In the genomic region with DNA sequence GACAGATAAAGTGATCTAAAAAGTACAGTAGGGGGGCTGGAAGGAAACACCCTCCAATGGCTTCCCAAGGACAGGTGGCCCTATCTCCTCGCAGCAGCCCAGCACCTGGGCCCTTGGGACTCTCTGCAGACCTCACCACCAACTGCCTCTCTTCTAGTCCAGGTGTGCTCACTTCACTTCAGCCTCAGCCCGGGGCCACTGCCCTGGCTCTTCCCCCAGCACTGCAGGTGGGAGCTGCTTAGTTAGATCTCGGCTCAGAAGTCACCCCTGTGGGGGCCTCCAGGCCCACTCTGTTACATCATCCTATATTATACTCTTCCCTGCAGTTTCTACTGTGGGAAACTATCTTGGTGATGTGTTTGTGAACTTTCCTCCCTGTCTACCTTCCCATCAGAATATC, we compare ENCODE assay signal across 9 cellular contexts. TPM values are rescaled to one million over a fixed set of nuclear protein-coding genes. Genes with fewer than 3 reads are reported as not detected.
DNase-seq lines count a peak whose midpoint lies in the region; ATAC-seq and TF ChIP-seq lines count a peak whose summit lies in the region.
"Had no signal": no experiment of that assay in that cellular context is flagged by ENCODE, and none has a peak within 500 bp of the region (broad histone marks: within the 10 kb centered on the region; RNA-seq: fewer than 3 reads in every experiment).

No MANE protein-coding gene starts in this region.

- peaks cover 43% of the 10 kb centered on the region for H3K27me3 Mint-ChIP-seq in activated CD4-positive, alpha-beta T cell treated with anti-CD3 and anti-CD28 coated beads, Interleukin-2, amount 10 ng/mL, durations not matched to agents 7 days and 5 days

- no peak for TF ChIP-seq EP300 in tibial nerve (IDR thresholded peaks at IDR 0.05)

- H3K27ac ChIP-seq in breast epithelium (peak overlapping the region; percentile 90 to 97), mesodermal cell (ENCODE audit: low read depth, low read length, severe bottlenecking) (peak overlapping the region; percentile 51), tibial nerve (peak overlapping the region; percentile 94 to 100 (median 98))

- no peaks in the 10 kb centered on the region for H3K9me3 Mint-ChIP-seq in activated CD4-positive, alpha-beta T cell treated with anti-CD3 and anti-CD28 coated beads, Interleukin-2, amount 10 ng/mL, durations not matched to agents 7 days and 5 days

- ATAC-seq in GM21528 (IDR thresholded peaks at IDR 0.05; ENCODE audit: low FRiP score, unreplicated experiment), result no peak

- peaks cover 12% of the 10 kb centered on the region for H3K4me1 Mint-ChIP-seq in activated CD4-positive, alpha-beta T cell treated with anti-CD3 and anti-CD28 coated beads, Interleukin-2, amount 10 ng/mL, durations not matched to agents 7 days and 5 days

- peak overlapping the region; percentile 73 to 89 (median 82) for H3K4me3 ChIP-seq in breast epithelium
- H3K4me3 ChIP-seq in mesodermal cell (ENCODE audit: extremely low read depth, insufficient read depth, low read length, poor library complexity, severe bottlenecking), result no peak overlapping the region
- H3K4me3 ChIP-seq in tibial nerve, result peak overlapping the region; percentile 28 to 97 (median 46)

- H3K27ac Mint-ChIP-seq in activated CD4-positive, alpha-beta T cell treated with anti-CD3 and anti-CD28 coated beads, Interleukin-2, amount 10 ng/mL, durations not matched to agents 7 days and 5 days, result no peak overlapping the region

- no peaks in the 10 kb centered on the region for H3K27me3 ChIP-seq in breast epithelium
- H3K27me3 ChIP-seq in tibial nerve, result peaks cover 0 to under 1% of the 10 kb centered on the region in 2 donors

- no peaks in the 10 kb centered on the region for H3K9me3 ChIP-seq in breast epithelium
- H3K9me3 ChIP-seq in mesodermal cell (ENCODE audit: control insufficient read depth, low read length), result no peaks in the 10 kb centered on the region
- peaks cover 0 to 8% (median 0%) of the 10 kb centered on the region in 4 donors for H3K9me3 ChIP-seq in tibial nerve

- H3K4me1 ChIP-seq in breast epithelium, result peaks cover 0 to 4% of the 10 kb centered on the region in 2 donors
- H3K4me1 ChIP-seq in mesodermal cell (ENCODE audit: control insufficient read depth, insufficient read depth, low read length, poor library complexity, severe bottlenecking), result peaks cover 18% of the 10 kb centered on the region
- peaks cover 0 to 64% (median 49%) of the 10 kb centered on the region in 4 donors for H3K4me1 ChIP-seq in tibial nerve

- CTCF ChIA-PET in activated CD4-positive, alpha-beta T cell treated with anti-CD3 and anti-CD28 coated beads, Interleukin-2, amount 10 ng/mL, durations not matched to agents 7 days and 5 days (lab: Charles Lee), result no interaction called here

- no peaks in the 10 kb centered on the region for H3K36me3 Mint-ChIP-seq in activated CD4-positive, alpha-beta T cell treated with anti-CD3 and anti-CD28 coated beads, Interleukin-2, amount 10 ng/mL, durations not matched to agents 7 days and 5 days (ENCODE audit: low read depth)

- H3K36me3 ChIP-seq in breast epithelium, result no peaks in the 10 kb centered on the region
- no peaks in the 10 kb centered on the region for H3K36me3 ChIP-seq in mesodermal cell (ENCODE audit: control insufficient read depth, insufficient read depth, low read length)
- peaks cover 0 to 29% (median 9%) of the 10 kb centered on the region in 3 donors for H3K36me3 ChIP-seq in tibial nerve

- peak overlapping the region; percentile 45 for H3K4me3 Mint-ChIP-seq in activated CD4-positive, alpha-beta T cell treated with anti-CD3 and anti-CD28 coated beads, Interleukin-2, amount 10 ng/mL, durations not matched to agents 7 days and 5 days

- no peak for DNase-seq in activated CD4-positive, alpha-beta T cell treated with anti-CD3 and anti-CD28 coated beads, Interleukin-2, amount 10 ng/mL, durations not matched to agents 7 days and 5 days
- DNase-seq in activated CD4-positive, alpha-beta T cell treated with anti-CD3 and anti-CD28 coated beads, Interleukin-2, amount 50 U/mL, for 48 hours, result no peak
- DNase-seq in breast epithelium (ENCODE audit: low spot score in 2 of 2), result no peak
- peak in 1 of 2 donors; percentile 12 for DNase-seq in tibial nerve (ENCODE audit: low spot score in 2 of 2)
- DNase-seq in NCI-H2227 (lab: John Stamatoyannopoulos, UW; ENCODE audit: unreplicated experiment), result no peak
- no peak for DNase-seq in SKM-1 (lab: John Stamatoyannopoulos, UW; ENCODE audit: unreplicated experiment)
- DNase-seq: AML-193 had no signal

- WGBS in mesodermal cell (ENCODE audit: insufficient coverage in 2 of 2), 2 experiments, result 57 to 60% methylated on average over 2 of the region's 3 CpGs
- 39 to 53% methylated on average over 3 of the region's 3 CpGs for WGBS in tibial nerve, 2 donors

- POLR2A ChIA-PET in activated CD4-positive, alpha-beta T cell treated with anti-CD3 and anti-CD28 coated beads, Interleukin-2, amount 10 ng/mL, durations not matched to agents 7 days and 5 days (lab: Charles Lee), result no interaction called here

- no peak for TF ChIP-seq POLR2A in breast epithelium (IDR thresholded peaks at IDR 0.05)
- TF ChIP-seq POLR2A in tibial nerve (IDR thresholded peaks at IDR 0.05), result no peak

- TF ChIP-seq CTCF in breast epithelium (IDR thresholded peaks at IDR 0.05) (no peak), tibial nerve (IDR thresholded peaks at IDR 0.05) (no peak)

- intact Hi-C loops in breast epithelium (cut with DNase I; ENCODE audit: low total_unique reads), result no loop called here

RNA-seq across cellular contexts. Expression of a gene that starts 2.0 kb away (rescaled TPM):
- total RNA-seq in activated CD4-positive, alpha-beta T cell treated with anti-CD3 and anti-CD28 coated beads, Interleukin-2, amount 10 ng/mL, durations not matched to agents 7 days and 5 days, result not detected
- total RNA-seq in breast epithelium (100 to 1,000 TPM in 1 of 3 donors, 10 to 100 TPM in 2; 36.3 to 129 (median 44.2) TPM), tibial nerve (100 to 1,000 TPM; 138 to 234 (median 176) TPM)
- polyA plus RNA-seq in mesodermal cell (2013, experiment 1 of 2), result 3.9 TPM
- 4.5 TPM for polyA plus RNA-seq in mesodermal cell (2013, experiment 2 of 2)

RNA-seq across cellular contexts. Expression of a gene that starts 39.5 kb away (rescaled TPM):
- total RNA-seq in activated CD4-positive, alpha-beta T cell treated with anti-CD3 and anti-CD28 coated beads, Interleukin-2, amount 10 ng/mL, durations not matched to agents 7 days and 5 days, result not detected
- total RNA-seq in breast epithelium (not detected), tibial nerve (1 to 10 TPM in 1 of 4 donors, not detected in 3; 6.1 TPM)
- polyA plus RNA-seq in mesodermal cell (2013, experiment 1 of 2), result not detected
- not detected for polyA plus RNA-seq in mesodermal cell (2013, experiment 2 of 2)

Comparison
In these comparisons a context has a peak if more than half of its experiments do, and no peak if none do; other contexts are left out.
1. RNA of a gene that starts 2.0 kb away (total RNA-seq): 138 to 234 TPM in tibial nerve and 36.3 to 129 TPM in breast epithelium; not detected in activated CD4-positive, alpha-beta T cell treated with anti-CD3 and anti-CD28 coated beads, Interleukin-2, amount 10 ng/mL, durations not matched to agents 7 days and 5 days; every median in the first group is over 10 times any median in the second.
2. Peak in every context shown above with its lines, with median percentiles within 50 percentile points of each other: H3K27ac ChIP-seq.